1 cellular context compared by ENCODE assay signal in the genomic region with DNA sequence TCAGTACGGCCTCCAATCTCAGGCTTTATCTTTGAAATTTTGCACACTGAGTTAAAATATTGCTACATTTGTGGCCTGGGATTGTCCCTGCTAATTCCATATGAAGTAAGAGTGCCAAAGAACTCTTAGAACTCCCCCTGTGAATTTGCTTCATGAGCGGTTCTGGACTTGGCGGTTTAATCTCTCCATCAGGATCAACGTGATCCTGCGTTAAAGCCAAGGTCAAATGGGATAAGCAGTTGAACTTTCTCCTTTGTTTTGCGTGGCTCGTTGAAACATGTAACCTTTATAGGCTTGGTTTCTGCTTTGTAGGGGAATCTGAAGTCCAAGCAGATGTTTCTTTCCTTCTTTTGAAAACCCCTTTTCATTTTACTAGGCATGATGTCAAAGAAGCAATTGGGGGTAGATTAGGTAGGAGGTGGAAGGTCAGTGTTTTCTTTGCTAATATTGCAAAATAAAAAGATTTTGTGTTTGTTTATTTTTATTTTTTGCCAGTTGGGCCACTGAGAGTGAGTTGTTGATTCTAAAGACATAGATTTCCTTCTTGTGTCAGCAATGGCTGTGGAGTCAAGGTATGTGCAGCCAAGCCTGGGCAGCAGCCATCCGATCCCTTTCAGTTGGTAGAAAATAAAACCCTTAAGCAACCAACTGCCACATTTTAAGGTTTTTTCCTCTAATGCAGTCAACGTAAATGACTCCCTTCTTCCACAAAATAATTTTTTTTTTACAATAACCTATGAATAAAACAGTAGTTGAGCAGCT.
A peak's percentile ranks its signal among the peaks of the same experiment; 100 is the strongest.
TF ChIP-seq lines count a peak whose summit lies in the region.

No MANE protein-coding gene starts in this region.

TF ChIP-seq in liver, 16 proteins besides CTCF, POLR2A, EP300 and RAD21 (continued from another document):
- TF ChIP-seq, protein P1, sequence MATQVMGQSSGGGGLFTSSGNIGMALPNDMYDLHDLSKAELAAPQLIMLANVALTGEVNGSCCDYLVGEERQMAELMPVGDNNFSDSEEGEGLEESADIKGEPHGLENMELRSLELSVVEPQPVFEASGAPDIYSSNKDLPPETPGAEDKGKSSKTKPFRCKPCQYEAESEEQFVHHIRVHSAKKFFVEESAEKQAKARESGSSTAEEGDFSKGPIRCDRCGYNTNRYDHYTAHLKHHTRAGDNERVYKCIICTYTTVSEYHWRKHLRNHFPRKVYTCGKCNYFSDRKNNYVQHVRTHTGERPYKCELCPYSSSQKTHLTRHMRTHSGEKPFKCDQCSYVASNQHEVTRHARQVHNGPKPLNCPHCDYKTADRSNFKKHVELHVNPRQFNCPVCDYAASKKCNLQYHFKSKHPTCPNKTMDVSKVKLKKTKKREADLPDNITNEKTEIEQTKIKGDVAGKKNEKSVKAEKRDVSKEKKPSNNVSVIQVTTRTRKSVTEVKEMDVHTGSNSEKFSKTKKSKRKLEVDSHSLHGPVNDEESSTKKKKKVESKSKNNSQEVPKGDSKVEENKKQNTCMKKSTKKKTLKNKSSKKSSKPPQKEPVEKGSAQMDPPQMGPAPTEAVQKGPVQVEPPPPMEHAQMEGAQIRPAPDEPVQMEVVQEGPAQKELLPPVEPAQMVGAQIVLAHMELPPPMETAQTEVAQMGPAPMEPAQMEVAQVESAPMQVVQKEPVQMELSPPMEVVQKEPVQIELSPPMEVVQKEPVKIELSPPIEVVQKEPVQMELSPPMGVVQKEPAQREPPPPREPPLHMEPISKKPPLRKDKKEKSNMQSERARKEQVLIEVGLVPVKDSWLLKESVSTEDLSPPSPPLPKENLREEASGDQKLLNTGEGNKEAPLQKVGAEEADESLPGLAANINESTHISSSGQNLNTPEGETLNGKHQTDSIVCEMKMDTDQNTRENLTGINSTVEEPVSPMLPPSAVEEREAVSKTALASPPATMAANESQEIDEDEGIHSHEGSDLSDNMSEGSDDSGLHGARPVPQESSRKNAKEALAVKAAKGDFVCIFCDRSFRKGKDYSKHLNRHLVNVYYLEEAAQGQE (IDR thresholded peaks at IDR 0.05): no peak
- peak; percentile 33 for TF ChIP-seq HNF4G (IDR thresholded peaks at IDR 0.05)
- peak; percentile 8 for TF ChIP-seq FOXA1 (IDR thresholded peaks at IDR 0.05)
- TF ChIP-seq TAF1 (conservative IDR thresholded peaks at IDR 0.05): no peak
- TF ChIP-seq FOXA2 (IDR thresholded peaks at IDR 0.05): peak; percentile 71
TF ChIP-seq in liver: peak in this region for 11.
